In the genomic region with DNA sequence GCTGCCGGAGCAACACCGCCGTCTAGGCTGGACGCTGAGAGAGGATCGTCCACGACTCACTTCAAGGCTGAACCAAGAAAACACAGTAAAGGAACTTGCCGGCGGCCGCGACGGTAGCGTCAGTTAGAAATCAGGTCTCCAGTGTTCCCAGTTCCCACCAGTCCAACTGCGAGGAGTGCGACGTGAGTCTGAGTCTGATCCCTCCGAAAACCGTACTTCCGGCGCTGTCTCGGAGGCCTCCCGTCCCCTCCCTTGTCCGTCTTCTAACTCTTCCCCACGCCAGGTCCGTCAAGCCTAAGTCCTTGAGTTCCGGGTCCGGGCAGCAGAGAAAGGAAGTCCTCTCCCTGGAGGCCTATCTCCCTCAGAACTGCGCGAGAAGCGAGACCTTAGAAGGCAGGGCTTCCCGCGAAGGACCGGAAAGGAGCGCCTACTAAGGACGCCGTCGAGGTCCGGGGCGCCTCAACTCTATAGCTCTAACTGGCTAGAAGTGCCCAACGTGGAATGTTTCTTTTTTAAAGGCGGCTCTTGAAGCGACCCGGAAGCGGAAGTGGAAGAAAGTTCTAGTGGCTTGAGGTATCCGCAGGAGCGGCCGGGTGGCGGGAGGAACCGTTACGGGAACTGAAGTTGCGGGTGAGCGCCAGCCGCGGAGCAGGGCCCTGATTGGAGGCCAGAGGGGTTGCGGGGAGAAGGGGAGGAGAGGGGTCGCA, we compare ENCODE assay signal across 1 cellular context.
A peak's percentile ranks its signal among the peaks of the same experiment; 100 is the strongest.
TF ChIP-seq lines count a peak whose summit lies in the region.

A gene with protein sequence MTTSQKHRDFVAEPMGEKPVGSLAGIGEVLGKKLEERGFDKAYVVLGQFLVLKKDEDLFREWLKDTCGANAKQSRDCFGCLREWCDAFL (plus strand): TSS at position 563 of the 707 bp plus-strand sequence. CDS start 748 bp downstream, outside the sequence.
Gene EIF1AD (minus strand): TSS at position 217 of the 707 bp plus-strand sequence. CDS start 1,768 bp downstream, outside the sequence.

TF ChIP-seq in K562, 482 proteins besides CTCF, POLR2A, EP300 and RAD21 (continued from another document and continues in another):
- no peak; the same call in 1 of the 2 replicates for TF ChIP-seq ARID1B (IDR thresholded peaks at IDR 0.05)
- no peak for TF ChIP-seq FOSL1 (tag; conservative IDR thresholded peaks at IDR 0.05)
- no peak for TF ChIP-seq SRSF7 (optimal IDR thresholded peaks at IDR 0.05; ENCODE audit: low read depth, low read length)
- peak; percentile 95 to 96 for TF ChIP-seq MAZ (CRISPR knock-in tag; conservative IDR thresholded peaks at IDR 0.05 in 1 of 2, IDR thresholded peaks at IDR 0.05 in 1 of 2)
- no peak for TF ChIP-seq ZNF174 (CRISPR knock-in tag; IDR thresholded peaks at IDR 0.05)
- no peak for TF ChIP-seq PREB (CRISPR knock-in tag; IDR thresholded peaks at IDR 0.05)
- TF ChIP-seq FOXK2 (conservative IDR thresholded peaks at IDR 0.05 in 1 of 2, IDR thresholded peaks at IDR 0.05 in 1 of 2; ENCODE audit: low read depth in 2 of 2), result peak; percentile 94 to 95
- no peak for TF ChIP-seq NELFE (IDR thresholded peaks at IDR 0.05; ENCODE audit: insufficient read depth, insufficient read length)
- peak; percentile 84 for TF ChIP-seq ATF7 (IDR thresholded peaks at IDR 0.05)
- peak; percentile 71; the same call in 1 of the 2 replicates for TF ChIP-seq ZKSCAN1 (IDR thresholded peaks at IDR 0.05; ENCODE audit: low read depth, low read length)
- peak; percentile 99 for TF ChIP-seq GTF2E2 (tag; IDR thresholded peaks at IDR 0.05)
- no peak for TF ChIP-seq ZNF274 (IDR thresholded peaks at IDR 0.05; ENCODE audit: borderline replicate concordance, low read depth, low read length)
- TF ChIP-seq, protein P1, sequence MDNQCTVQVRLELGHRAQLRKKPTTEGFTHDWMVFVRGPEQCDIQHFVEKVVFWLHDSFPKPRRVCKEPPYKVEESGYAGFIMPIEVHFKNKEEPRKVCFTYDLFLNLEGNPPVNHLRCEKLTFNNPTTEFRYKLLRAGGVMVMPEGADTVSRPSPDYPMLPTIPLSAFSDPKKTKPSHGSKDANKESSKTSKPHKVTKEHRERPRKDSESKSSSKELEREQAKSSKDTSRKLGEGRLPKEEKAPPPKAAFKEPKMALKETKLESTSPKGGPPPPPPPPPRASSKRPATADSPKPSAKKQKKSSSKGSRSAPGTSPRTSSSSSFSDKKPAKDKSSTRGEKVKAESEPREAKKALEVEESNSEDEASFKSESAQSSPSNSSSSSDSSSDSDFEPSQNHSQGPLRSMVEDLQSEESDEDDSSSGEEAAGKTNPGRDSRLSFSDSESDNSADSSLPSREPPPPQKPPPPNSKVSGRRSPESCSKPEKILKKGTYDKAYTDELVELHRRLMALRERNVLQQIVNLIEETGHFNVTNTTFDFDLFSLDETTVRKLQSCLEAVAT (IDR thresholded peaks at IDR 0.05), result no peak; a peak in 1 of 4 replicates
- TF ChIP-seq, protein P2, sequence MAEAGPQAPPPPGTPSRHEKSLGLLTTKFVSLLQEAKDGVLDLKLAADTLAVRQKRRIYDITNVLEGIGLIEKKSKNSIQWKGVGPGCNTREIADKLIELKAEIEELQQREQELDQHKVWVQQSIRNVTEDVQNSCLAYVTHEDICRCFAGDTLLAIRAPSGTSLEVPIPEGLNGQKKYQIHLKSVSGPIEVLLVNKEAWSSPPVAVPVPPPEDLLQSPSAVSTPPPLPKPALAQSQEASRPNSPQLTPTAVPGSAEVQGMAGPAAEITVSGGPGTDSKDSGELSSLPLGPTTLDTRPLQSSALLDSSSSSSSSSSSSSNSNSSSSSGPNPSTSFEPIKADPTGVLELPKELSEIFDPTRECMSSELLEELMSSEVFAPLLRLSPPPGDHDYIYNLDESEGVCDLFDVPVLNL (CRISPR knock-in tag; IDR thresholded peaks at IDR 0.05; ENCODE audit: low read depth), result no peak
- TF ChIP-seq HMGN3 (IDR thresholded peaks at IDR 0.05; ENCODE audit: borderline replicate concordance, extremely low read depth, insufficient read length, low read depth, low read length), result no peak
- TF ChIP-seq, protein P3, sequence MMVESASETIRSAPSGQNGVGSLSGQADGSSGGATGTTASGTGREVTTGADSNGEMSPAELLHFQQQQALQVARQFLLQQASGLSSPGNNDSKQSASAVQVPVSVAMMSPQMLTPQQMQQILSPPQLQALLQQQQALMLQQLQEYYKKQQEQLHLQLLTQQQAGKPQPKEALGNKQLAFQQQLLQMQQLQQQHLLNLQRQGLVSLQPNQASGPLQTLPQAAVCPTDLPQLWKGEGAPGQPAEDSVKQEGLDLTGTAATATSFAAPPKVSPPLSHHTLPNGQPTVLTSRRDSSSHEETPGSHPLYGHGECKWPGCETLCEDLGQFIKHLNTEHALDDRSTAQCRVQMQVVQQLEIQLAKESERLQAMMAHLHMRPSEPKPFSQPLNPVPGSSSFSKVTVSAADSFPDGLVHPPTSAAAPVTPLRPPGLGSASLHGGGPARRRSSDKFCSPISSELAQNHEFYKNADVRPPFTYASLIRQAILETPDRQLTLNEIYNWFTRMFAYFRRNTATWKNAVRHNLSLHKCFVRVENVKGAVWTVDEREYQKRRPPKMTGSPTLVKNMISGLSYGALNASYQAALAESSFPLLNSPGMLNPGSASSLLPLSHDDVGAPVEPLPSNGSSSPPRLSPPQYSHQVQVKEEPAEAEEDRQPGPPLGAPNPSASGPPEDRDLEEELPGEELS (CRISPR knock-in tag; IDR thresholded peaks at IDR 0.05; ENCODE audit: borderline replicate concordance), result no peak; the same call in 1 of the 2 replicates
- 0 out of 2 replicates have a peak, but pooled peaks have one; percentile 3 for TF ChIP-seq SMC3 (conservative IDR thresholded peaks at IDR 0.05; ENCODE audit: insufficient read depth, low read depth, low read length)
- peak in 1 of 2 experiments; percentile 98; a peak in 2 of 3 replicates for TF ChIP-seq CBX3 (IDR thresholded peaks at IDR 0.05; ENCODE audit: borderline replicate concordance in 1 of 2, low read length in 2 of 2)
- TF ChIP-seq, protein P4, sequence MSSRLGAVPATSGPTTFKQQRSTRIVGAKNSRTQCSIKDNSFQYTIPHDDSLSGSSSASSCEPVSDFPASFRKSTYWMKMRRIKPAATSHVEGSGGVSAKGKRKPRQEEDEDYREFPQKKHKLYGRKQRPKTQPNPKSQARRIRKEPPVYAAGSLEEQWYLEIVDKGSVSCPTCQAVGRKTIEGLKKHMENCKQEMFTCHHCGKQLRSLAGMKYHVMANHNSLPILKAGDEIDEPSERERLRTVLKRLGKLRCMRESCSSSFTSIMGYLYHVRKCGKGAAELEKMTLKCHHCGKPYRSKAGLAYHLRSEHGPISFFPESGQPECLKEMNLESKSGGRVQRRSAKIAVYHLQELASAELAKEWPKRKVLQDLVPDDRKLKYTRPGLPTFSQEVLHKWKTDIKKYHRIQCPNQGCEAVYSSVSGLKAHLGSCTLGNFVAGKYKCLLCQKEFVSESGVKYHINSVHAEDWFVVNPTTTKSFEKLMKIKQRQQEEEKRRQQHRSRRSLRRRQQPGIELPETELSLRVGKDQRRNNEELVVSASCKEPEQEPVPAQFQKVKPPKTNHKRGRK (tag; IDR thresholded peaks at IDR 0.05), result no peak
- peak; percentile 62; the same call in 1 of the 2 replicates for TF ChIP-seq ZNF263 (CRISPR knock-in tag; IDR thresholded peaks at IDR 0.05; ENCODE audit: borderline replicate concordance)
- TF ChIP-seq PHB2 (IDR thresholded peaks at IDR 0.05; ENCODE audit: low read depth), result no peak; the same call in 1 of the 2 replicates
- no peak for TF ChIP-seq NR2F6 (CRISPR knock-in tag; IDR thresholded peaks at IDR 0.05)
- no peak for TF ChIP-seq U2AF1 (optimal IDR thresholded peaks at IDR 0.05; ENCODE audit: low read depth, low read length)
- no peak for TF ChIP-seq MAFG (tag; conservative IDR thresholded peaks at IDR 0.05)
- peak; percentile 87 for TF ChIP-seq SUPT5H (IDR thresholded peaks at IDR 0.05)
- peak; percentile 91 for TF ChIP-seq TAF7 (tag; IDR thresholded peaks at IDR 0.05)
- TF ChIP-seq NKRF (IDR thresholded peaks at IDR 0.05; ENCODE audit: borderline replicate concordance), result peak; percentile 86; the same call in 1 of the 2 replicates
- peak; percentile 80 for TF ChIP-seq POLR2B (IDR thresholded peaks at IDR 0.05; ENCODE audit: low read depth, partially characterized antibody)
- TF ChIP-seq MCM3 (IDR thresholded peaks at IDR 0.05), result no peak
- no peak for TF ChIP-seq DDX20 (tag; IDR thresholded peaks at IDR 0.05; ENCODE audit: low read depth)
- no peak for TF ChIP-seq FOXO4 (CRISPR knock-in tag; IDR thresholded peaks at IDR 0.05)
- TF ChIP-seq THAP12 (CRISPR knock-in tag; IDR thresholded peaks at IDR 0.05), result peak; percentile 57
- TF ChIP-seq SREBF1 (IDR thresholded peaks at IDR 0.05; ENCODE audit: borderline replicate concordance, low read depth, low read length), result no peak
- TF ChIP-seq ELF4 (CRISPR knock-in tag; IDR thresholded peaks at IDR 0.05), result peak; percentile 66
- peak; percentile 68 for TF ChIP-seq POLR2AphosphoS5 (IDR thresholded peaks at IDR 0.05; ENCODE audit: control insufficient read depth, insufficient read depth, low read depth, low read length)
- TF ChIP-seq MTA2 (IDR thresholded peaks at IDR 0.05; ENCODE audit: low read depth), result peak; percentile 73
- no peak for TF ChIP-seq ZNF232 (CRISPR knock-in tag; IDR thresholded peaks at IDR 0.05)
- peak; percentile 79 for TF ChIP-seq CREB1 (IDR thresholded peaks at IDR 0.05)
- peak; percentile 81 for TF ChIP-seq CREB1 (CRISPR knock-in tag; IDR thresholded peaks at IDR 0.05)
- no peak for TF ChIP-seq ERF (CRISPR knock-in tag; IDR thresholded peaks at IDR 0.05)
